In genomic region chr13:108226184-108226583, GRCh38 we compare ENCODE assay signal across 10 cellular contexts. TPM values are rescaled to one million over a fixed set of nuclear protein-coding genes. Genes with fewer than 3 reads are reported as not detected.
DNase-seq lines count a peak whose midpoint lies in the region; ATAC-seq and TF ChIP-seq lines count a peak whose summit lies in the region.
"Had no signal": no experiment of that assay in that cellular context is flagged by ENCODE, and none has a peak within 500 bp of the region (broad histone marks: within the 10 kb centered on the region; RNA-seq: fewer than 3 reads in every experiment).

No MANE protein-coding gene starts in this region.

- H3K27me3 ChIP-seq in CD8-positive, alpha-beta memory T cell (ENCODE audit: insufficient read depth, low read length, poor library complexity, severe bottlenecking): no peaks in the 10 kb centered on the region
- H3K27me3 ChIP-seq in hepatocyte: no peaks in the 10 kb centered on the region
- H3K27me3 ChIP-seq in neuronal stem cell (ENCODE audit: control insufficient read depth in 3 of 3, insufficient read depth in 3 of 3, low read depth in 1 of 3, low read length in 3 of 3): no peaks in the 10 kb centered on the region
- H3K27me3 ChIP-seq in Peyer's patch: no peaks in the 10 kb centered on the region
- H3K27me3 ChIP-seq: MG63 had no signal

- no peak overlapping the region for H3K18ac ChIP-seq in neuronal stem cell (ENCODE audit: low read length)

- H3K27me3 Mint-ChIP-seq in CD8-positive, alpha-beta memory T cell: no peaks in the 10 kb centered on the region

- 0% methylated on average over 1 of the region's 1 CpG for WGBS in hepatocyte (ENCODE audit: low lambda C conversion rate, missing lambda C conversion rate)
- no CpG with 5 or more reads among the region's 1 CpG for whole genome bisulfite sequencing in neuronal stem cell (ENCODE audit: extremely low coverage in 2 of 2, insufficient read length in 2 of 2, insufficient replicate concordance in 1 of 2), 2 donors

- H2BK120ac ChIP-seq in neuronal stem cell (ENCODE audit: low read depth, low read length): no peak overlapping the region

- intact Hi-C loops in posterior cingulate gyrus (cut with DNase I): loop anchor here (5.0 kb wide), 1 partner anchor 671 kb away; no protein-coding TSS in a partner anchor

- H3K9ac ChIP-seq in neuronal stem cell (ENCODE audit: low read depth, low read length, poor library complexity): no peak overlapping the region

- H2BK12ac ChIP-seq in neuronal stem cell (ENCODE audit: low read length): no peak overlapping the region

- H3K9me3 Mint-ChIP-seq in CD8-positive, alpha-beta memory T cell: no peaks in the 10 kb centered on the region

- peak overlapping the region in 5 of 8 donors; percentile 0 to 64 (median 11) for H3K27ac Mint-ChIP-seq in CD8-positive, alpha-beta memory T cell

- no peak overlapping the region for H2BK15ac ChIP-seq in neuronal stem cell (ENCODE audit: low read length)

- H3K4me2 ChIP-seq in hepatocyte: peak overlapping the region; percentile 50
- no peak overlapping the region for H3K4me2 ChIP-seq in neuronal stem cell (ENCODE audit: insufficient read depth, low read length, poor library complexity, severe bottlenecking)

- H3K4me1 Mint-ChIP-seq in CD8-positive, alpha-beta memory T cell: peaks cover 59 to 84% (median 81%) of the 10 kb centered on the region in 3 donors

- peak; percentile 40 for ATAC-seq in GM19452 (IDR thresholded peaks at IDR 0.05; ENCODE audit: unreplicated experiment)

- DNase-seq in CD8-positive, alpha-beta memory T cell: no peak
- DNase-seq in NCI-H1417 (lab: John Stamatoyannopoulos, UW) (peak in 2 of 3 experiments; percentile 34 to 82), hepatocyte (ENCODE audit: low spot score) (peak; percentile 17), neuronal stem cell (ENCODE audit: low spot score) (no peak), Ammon's horn (ENCODE audit: low spot score) (no peak), posterior cingulate gyrus (no peak), Peyer's patch (no peak)
- DNase-seq: H7, MG63 had no signal

- CTCF ChIA-PET in CD8-positive, alpha-beta memory T cell (lab: Charles Lee): interaction anchor here (0.8 kb wide), 1 partner anchor 96 kb away, joined by 3 read pairs; no protein-coding TSS in a partner anchor

- H4K91ac ChIP-seq in neuronal stem cell (ENCODE audit: low read depth, low read length, poor library complexity): no peak overlapping the region

- POLR2A ChIA-PET in CD8-positive, alpha-beta memory T cell (lab: Charles Lee): no interaction called here

- no peaks in the 10 kb centered on the region for H3K36me3 ChIP-seq in CD8-positive, alpha-beta memory T cell (ENCODE audit: insufficient read depth, low read length)
- no peaks in the 10 kb centered on the region for H3K36me3 ChIP-seq in hepatocyte (replicated peaks; ENCODE audit: insufficient read depth, low read depth)
- H3K36me3 ChIP-seq in neuronal stem cell (replicated peaks in 1 of 2; ENCODE audit: control insufficient read depth in 2 of 2, insufficient read depth in 2 of 2, low read length in 2 of 2): peaks cover 0 to 16% of the 10 kb centered on the region in 2 donors
- H3K36me3 ChIP-seq in Peyer's patch: peaks cover 0 to 6% (median 0%) of the 10 kb centered on the region in 3 donors

- no peak overlapping the region for H3K4ac ChIP-seq in neuronal stem cell (ENCODE audit: low read length)

- no peak overlapping the region for H3K14ac ChIP-seq in neuronal stem cell (ENCODE audit: low read length)

- H2BK5ac ChIP-seq in neuronal stem cell (ENCODE audit: low read length): no peak overlapping the region

- H3K27ac ChIP-seq in CD8-positive, alpha-beta memory T cell (ENCODE audit: low read depth, low read length): no peak overlapping the region
- H3K27ac ChIP-seq in hepatocyte (no peak overlapping the region), neuronal stem cell (replicated peaks; ENCODE audit: low read length) (no peak overlapping the region), Peyer's patch (no peak overlapping the region)

- H3K4me1 ChIP-seq in CD8-positive, alpha-beta memory T cell (ENCODE audit: insufficient read depth, low read length): peaks cover 27% of the 10 kb centered on the region
- H3K4me1 ChIP-seq in hepatocyte (ENCODE audit: insufficient read depth) (peaks cover 18% of the 10 kb centered on the region), neuronal stem cell (ENCODE audit: control insufficient read depth in 2 of 2, insufficient read depth in 1 of 2, low read depth in 1 of 2, low read length in 2 of 2) (peaks cover 3 to 9% of the 10 kb centered on the region in 2 donors), Peyer's patch (peaks cover 0 to 17% (median 0%) of the 10 kb centered on the region in 4 donors)

- no peaks in the 10 kb centered on the region for H3K9me2 ChIP-seq in hepatocyte (replicated peaks; ENCODE audit: insufficient read depth)

- no peak overlapping the region for H2AK5ac ChIP-seq in neuronal stem cell (ENCODE audit: low read depth, low read length)

- H3K79me2 ChIP-seq in hepatocyte: peaks cover 89% of the 10 kb centered on the region

- no peak overlapping the region for H3K23ac ChIP-seq in neuronal stem cell (ENCODE audit: low read depth, low read length, poor library complexity)

- H3K36me3 Mint-ChIP-seq in CD8-positive, alpha-beta memory T cell: peaks cover 0 to 19% (median 6%) of the 10 kb centered on the region in 3 donors

- TF ChIP-seq POLR2A in Peyer's patch (IDR thresholded peaks at IDR 0.05): no peak

- no peak overlapping the region for H3K4me3 ChIP-seq in CD8-positive, alpha-beta memory T cell (ENCODE audit: low read length)
- H3K4me3 ChIP-seq in hepatocyte (no peak overlapping the region), neuronal stem cell (ENCODE audit: low read length in 2 of 2) (no peak overlapping the region), Peyer's patch (no peak overlapping the region)
- H3K4me3 ChIP-seq: MG63 had no signal

- H4K8ac ChIP-seq in neuronal stem cell (ENCODE audit: low read depth, low read length): no peak overlapping the region

- TF ChIP-seq CTCF in hepatocyte (IDR thresholded peaks at IDR 0.05; ENCODE audit: poor library complexity): no peak
- TF ChIP-seq CTCF in Peyer's patch (IDR thresholded peaks at IDR 0.05): no peak

- H2AFZ ChIP-seq in hepatocyte (no peak overlapping the region), neuronal stem cell (ENCODE audit: low read length) (no peak overlapping the region)

- H3K9me3 ChIP-seq in CD8-positive, alpha-beta memory T cell (ENCODE audit: low read length): no peaks in the 10 kb centered on the region
- H3K9me3 ChIP-seq in hepatocyte (ENCODE audit: low read depth) (no peaks in the 10 kb centered on the region), neuronal stem cell (replicated peaks in 1 of 2; ENCODE audit: control insufficient read depth in 2 of 2, insufficient read depth in 1 of 2, low read depth in 1 of 2, low read length in 2 of 2) (no peaks in the 10 kb centered on the region), Peyer's patch (no peaks in the 10 kb centered on the region)
- H3K9me3 ChIP-seq: MG63 had no signal

- H3K4me3 Mint-ChIP-seq in CD8-positive, alpha-beta memory T cell: peak overlapping the region in 4 of 7 donors; percentile 28 to 56 (median 30)

- peaks cover 12% of the 10 kb centered on the region for H4K20me1 ChIP-seq in hepatocyte (ENCODE audit: insufficient read depth, poor library complexity, severe bottlenecking)

- no peaks in the 10 kb centered on the region for H3K79me1 ChIP-seq in neuronal stem cell (ENCODE audit: low read depth, low read length)

RNA-seq across cellular contexts. Expression of gene ABHD13, which starts 8.0 kb away (rescaled TPM):
- total RNA-seq in CD8-positive, alpha-beta memory T cell: 1 to 10 TPM; 6.9 to 7.4 TPM
- 10.3 TPM for polyA plus RNA-seq in CD8-positive, alpha-beta memory T cell
- total RNA-seq in hepatocyte (14.3 and 17.8 TPM in 2 replicates), Peyer's patch (10 to 100 TPM in 2 of 4 donors, 1 to 10 TPM in 2; 5.8 to 14.9 (median 10.0) TPM)
- 8.1 and 10.0 TPM in 2 replicates for polyA plus RNA-seq in hepatocyte
- 7.2 TPM for polyA plus RNA-seq in neuronal stem cell (2013, experiment 1 of 2)
- 7.4 TPM for polyA plus RNA-seq in neuronal stem cell (2013, experiment 2 of 2)

RNA-seq across cellular contexts. Expression of gene LIG4, which starts 10.8 kb away (rescaled TPM):
- total RNA-seq in CD8-positive, alpha-beta memory T cell: 1 to 10 TPM; 9.3 TPM
- polyA plus RNA-seq in CD8-positive, alpha-beta memory T cell: 6.9 TPM
- 18.8 and 19.2 TPM in 2 replicates for total RNA-seq in hepatocyte
- 5.3 and 6.1 TPM in 2 replicates for polyA plus RNA-seq in hepatocyte
- polyA plus RNA-seq in neuronal stem cell (2013, experiment 1 of 2): 8.0 TPM
- 8.0 TPM for polyA plus RNA-seq in neuronal stem cell (2013, experiment 2 of 2)
- 10 to 100 TPM in 2 of 4 donors, 1 to 10 TPM in 2; 4.1 to 12.3 (median 10.6) TPM for total RNA-seq in Peyer's patch

RNA-seq across cellular contexts. Expression of gene TNFSF13B, which starts 43.3 kb away (rescaled TPM):
- total RNA-seq in CD8-positive, alpha-beta memory T cell: 1 to 10 TPM; 1.2 to 1.3 TPM
- polyA plus RNA-seq in CD8-positive, alpha-beta memory T cell: 10.7 TPM
- total RNA-seq in hepatocyte (0.48 and 1.6 TPM in 2 replicates), Peyer's patch (10 to 100 TPM in 3 of 4 donors, 1 to 10 TPM in 1; 7.9 to 32.2 (median 12.0) TPM)
- 0.97 and 1.4 TPM in 2 replicates for polyA plus RNA-seq in hepatocyte
- polyA plus RNA-seq in neuronal stem cell (2013, experiment 1 of 2): 0.59 TPM
- polyA plus RNA-seq in neuronal stem cell (2013, experiment 2 of 2): 0.62 TPM

Comparison
In these comparisons a context has a peak if more than half of its experiments do, and no peak if none do; other contexts are left out.
1. DNase-seq: peak in NCI-H1417 (2 of 3) and hepatocyte (single experiment); none in CD8-positive, alpha-beta memory T cell (0 of 5), neuronal stem cell (single experiment), Ammon's horn (single experiment), posterior cingulate gyrus (0 of 10) and Peyer's patch (0 of 3).